In genomic region chr6:152086223-152086873, GRCh38 we compare ENCODE assay signal across 23 cellular contexts.
DNase-seq lines count a peak whose midpoint lies in the region; ATAC-seq, FAIRE-seq and TF ChIP-seq lines count a peak whose summit lies in the region.
"Had no signal": no experiment of that assay in that cellular context is flagged by ENCODE, and none has a peak within 500 bp of the region (broad histone marks: within the 10 kb centered on the region; RNA-seq: fewer than 3 reads in every experiment).

No MANE protein-coding gene starts in this region.

- ATAC-seq in GM19328 (IDR thresholded peaks at IDR 0.05; ENCODE audit: unreplicated experiment): no peak
- ATAC-seq: Right ventricle myocardium inferior had no signal

- H3K27me3 Mint-ChIP-seq in HFFc6 (ENCODE audit: insufficient read depth): no peaks in the 10 kb centered on the region
- H3K27me3 Mint-ChIP-seq in activated CD4-positive, alpha-beta T cell treated with anti-CD3 and anti-CD28 coated beads, Interleukin-2, amount 10 ng/mL, durations not matched to agents 24 days and 14 days: peaks cover under 1% of the 10 kb centered on the region
- H3K27me3 Mint-ChIP-seq: CD4-positive, alpha-beta T cell; IgD-negative memory B cell had no signal

- no peak overlapping the region for H3K4me3 ChIP-seq in ACC112 (ENCODE audit: low read depth, low read length)
- H3K4me3 ChIP-seq: BLaER1, MG63 had no signal

- H3K27ac Mint-ChIP-seq in HFFc6: peak overlapping the region; percentile 11; the same call in 1 of the 2 replicates
- H3K27ac Mint-ChIP-seq in activated CD4-positive, alpha-beta T cell treated with anti-CD3 and anti-CD28 coated beads, Interleukin-2, amount 10 ng/mL, durations not matched to agents 24 days and 14 days: no peak overlapping the region
- H3K27ac Mint-ChIP-seq: CD4-positive, alpha-beta T cell; IgD-negative memory B cell had no signal

- intact Hi-C loops in activated CD4-positive, alpha-beta T cell treated with anti-CD3 and anti-CD28 coated beads, Interleukin-2, amount 10 ng/mL, durations not matched to agents 24 days and 14 days (cut with micrococcal nuclease): no loop called here

- FAIRE-seq in TTC549 (lab: Jason Lieb, UNC) (peak; percentile 41), frontal cortex (lab: Jason Lieb, UNC) (peak; percentile 53)
- FAIRE-seq: GM12891, H1 had no signal

- H3K27me3 ChIP-seq in ACC112 (ENCODE audit: insufficient read depth, low read length): no peaks in the 10 kb centered on the region
- H3K27me3 ChIP-seq: BLaER1, MG63 had no signal

- no peak overlapping the region for H2AFZ ChIP-seq in ACC112 (ENCODE audit: low read length, unreplicated experiment)

- no peaks in the 10 kb centered on the region for H3K36me3 ChIP-seq in ACC112 (ENCODE audit: insufficient read depth, low read length)
- H3K36me3 ChIP-seq: BLaER1, MG63 had no signal

- H3K27ac ChIP-seq in ACC112 (ENCODE audit: low read depth, low read length): peak overlapping the region; percentile 36; the same call in 1 of the 2 replicates
- H3K27ac ChIP-seq: BLaER1 had no signal

- H3K9me3 Mint-ChIP-seq in HFFc6: no peaks in the 10 kb centered on the region
- peaks cover 2% of the 10 kb centered on the region for H3K9me3 Mint-ChIP-seq in activated CD4-positive, alpha-beta T cell treated with anti-CD3 and anti-CD28 coated beads, Interleukin-2, amount 10 ng/mL, durations not matched to agents 24 days and 14 days
- H3K9me3 Mint-ChIP-seq: CD4-positive, alpha-beta T cell had no signal

- no peaks in the 10 kb centered on the region for H3K79me2 ChIP-seq in ACC112 (ENCODE audit: control insufficient read depth, insufficient read depth, low read length, unreplicated experiment)

- H3K4me3 Mint-ChIP-seq in HFFc6: no peak overlapping the region
- no peak overlapping the region for H3K4me3 Mint-ChIP-seq in activated CD4-positive, alpha-beta T cell treated with anti-CD3 and anti-CD28 coated beads, Interleukin-2, amount 10 ng/mL, durations not matched to agents 24 days and 14 days
- H3K4me3 Mint-ChIP-seq: CD4-positive, alpha-beta T cell; IgD-negative memory B cell had no signal

- peaks cover 33% of the 10 kb centered on the region for H3K4me1 ChIP-seq in ACC112 (ENCODE audit: control insufficient read depth, insufficient read depth, low read length, unreplicated experiment)
- H3K4me1 ChIP-seq: BLaER1 had no signal

- TF ChIP-seq CTCF in HFFc6 (IDR thresholded peaks at IDR 0.05): no peak

- H3K4me1 Mint-ChIP-seq in HFFc6 (ENCODE audit: low read depth): peaks cover 56% of the 10 kb centered on the region
- no peaks in the 10 kb centered on the region for H3K4me1 Mint-ChIP-seq in activated CD4-positive, alpha-beta T cell treated with anti-CD3 and anti-CD28 coated beads, Interleukin-2, amount 10 ng/mL, durations not matched to agents 24 days and 14 days
- H3K4me1 Mint-ChIP-seq: IgD-negative memory B cell had no signal

- H3K36me3 Mint-ChIP-seq in HFFc6 (ENCODE audit: low read depth): no peaks in the 10 kb centered on the region; the same call in 1 of the 2 replicates
- H3K36me3 Mint-ChIP-seq in activated CD4-positive, alpha-beta T cell treated with anti-CD3 and anti-CD28 coated beads, Interleukin-2, amount 10 ng/mL, durations not matched to agents 24 days and 14 days (ENCODE audit: low read depth): no peaks in the 10 kb centered on the region
- H3K36me3 Mint-ChIP-seq: IgD-negative memory B cell had no signal

- no peak for DNase-seq in HFFc6
- DNase-seq in frontal cortex (ENCODE audit: low spot score in 2 of 2): no peak
- no peak for DNase-seq in activated CD4-positive, alpha-beta T cell treated with anti-CD3 and anti-CD28 coated beads, Interleukin-2, amount 10 ng/mL, durations not matched to agents 24 days and 14 days
- no peak for DNase-seq in GM19238 (ENCODE audit: insufficient read length, low spot score)
- no peak for DNase-seq in ecto neural progenitor cell (ENCODE audit: low spot score)
- DNase-seq: CD4-positive, alpha-beta T cell; COR-L47; DND-41; MG63; NCI-H1092 treated with DMSO at 0.1 percent for 48 hours; NCI-H1436 treated with DMSO at 0.1 percent for 48 hours; NCI-H1930; NCI-H2227 treated with DMSO at 0.1 percent for 48 hours; NCI-H524; NCI-H82 had no signal
